Comparison of ENCODE assay signal across 12 cellular contexts in the genomic region with DNA sequence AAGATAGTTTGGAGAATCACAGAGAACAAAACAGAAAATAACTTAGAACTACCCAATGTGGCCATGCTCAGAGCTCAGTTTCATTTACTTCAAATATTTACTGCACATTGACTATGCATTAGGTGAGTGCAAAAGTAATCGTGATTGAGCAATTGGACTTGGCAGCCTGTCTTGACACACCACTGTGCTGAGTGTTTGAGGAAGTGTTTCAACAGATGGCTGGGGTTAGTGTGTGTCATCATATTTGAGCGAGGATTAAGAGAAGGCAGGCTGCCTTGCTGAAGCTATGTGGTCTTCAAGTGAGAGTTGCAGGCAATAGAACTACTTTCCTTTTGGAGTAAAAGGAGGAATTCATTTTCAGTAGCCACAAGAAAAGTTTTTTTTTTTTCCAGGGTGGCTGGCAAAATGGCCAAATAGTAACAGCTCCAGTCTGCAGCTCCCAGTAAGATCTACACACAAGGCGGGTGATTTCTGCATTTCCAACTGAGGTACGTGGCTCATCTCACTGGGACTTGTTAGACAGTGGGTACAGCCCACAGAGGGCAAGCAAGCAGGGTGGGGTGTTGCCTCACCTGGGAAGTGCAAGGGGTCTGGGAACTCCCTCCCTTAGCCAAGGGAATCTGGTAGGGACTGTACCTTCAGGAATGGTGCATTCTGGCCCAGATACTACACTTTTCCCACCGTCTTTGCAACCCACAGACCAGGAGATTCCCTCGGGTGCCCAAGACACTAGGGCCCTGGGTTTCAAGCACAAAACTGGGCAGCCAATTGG. TPM values are rescaled to one million over a fixed set of nuclear protein-coding genes. Genes with fewer than 3 reads are reported as not detected.
A peak's percentile ranks its signal among the peaks of the same experiment; 100 is the strongest.
DNase-seq lines count a peak whose midpoint lies in the region; ATAC-seq and TF ChIP-seq lines count a peak whose summit lies in the region.
"Had no signal": no experiment of that assay in that cellular context is flagged by ENCODE, and none has a peak within 500 bp of the region (broad histone marks: within the 10 kb centered on the region; RNA-seq: fewer than 3 reads in every experiment).

No MANE protein-coding gene starts in this region.

- H3K36me3 ChIP-seq in HAP-1 (replicated peaks) (no peaks in the 10 kb centered on the region), endodermal cell (ENCODE audit: control insufficient read depth, insufficient read depth, low read length) (no peaks in the 10 kb centered on the region)
- H3K36me3 ChIP-seq: suprapubic skin had no signal

- no peak for TF ChIP-seq CTCF in endodermal cell (conservative IDR thresholded peaks at IDR 0.05)

- H3K27me3 ChIP-seq in HAP-1 (ENCODE audit: low read depth) (no peaks in the 10 kb centered on the region), endodermal cell (ENCODE audit: control insufficient read depth, insufficient read depth, low read length, poor library complexity, severe bottlenecking) (no peaks in the 10 kb centered on the region)
- H3K27me3 ChIP-seq: suprapubic skin had no signal

- WGBS in endodermal cell (ENCODE audit: insufficient coverage in 1 of 2, insufficient read length in 1 of 2), 2 experiments = 81 to 88% methylated on average over 2 to 6 of the region's 6 CpGs

- H3K27me3 Mint-ChIP-seq in endodermal cell (ENCODE audit: insufficient read depth) = peaks cover 4% of the 10 kb centered on the region

- DNase-seq in AG08396 (ENCODE audit: low spot score) (peak; percentile 20), SKM-1 treated with dmso at 0.1 percent for 144 hours (lab: John Stamatoyannopoulos, UW; ENCODE audit: unreplicated experiment) (peak; percentile 91), left colon (peak; percentile 23 to 42), HAP-1 (ENCODE audit: low spot score in 2 of 2) (no peak), endodermal cell (no peak)
- peak; percentile 4 for DNase-seq in Jurkat, Clone E6-1 (ENCODE audit: low read depth, low spot score)
- DNase-seq in effector CD8-positive, alpha-beta T cell (lab: John Stamatoyannopoulos, UW) = no peak
- DNase-seq: CD8-positive, alpha-beta T cell had no signal

- intact Hi-C loops in left colon (cut with DNase I, micrococcal nuclease) = no loop called here

- H3K4me3 Mint-ChIP-seq in endodermal cell = no peak overlapping the region
- H3K4me3 Mint-ChIP-seq: CD8-positive, alpha-beta T cell had no signal

- H3K4me1 ChIP-seq in HAP-1 (no peaks in the 10 kb centered on the region), endodermal cell (ENCODE audit: control insufficient read depth, insufficient read depth, low read length) (no peaks in the 10 kb centered on the region)
- H3K4me1 ChIP-seq: suprapubic skin had no signal

- no peak overlapping the region for H3K27ac Mint-ChIP-seq in endodermal cell
- H3K27ac Mint-ChIP-seq: CD8-positive, alpha-beta T cell had no signal

- in situ Hi-C loops in HAP-1 (cut with MboI; ENCODE audit: low sequenced_read_pairs) = no loop called here

- ATAC-seq in left colon = peak; percentile 94
- ATAC-seq in HG03175 (IDR thresholded peaks at IDR 0.05; ENCODE audit: unreplicated experiment) = no peak
- ATAC-seq: CD8-positive, alpha-beta T cell had no signal

- no peaks in the 10 kb centered on the region for H3K36me3 Mint-ChIP-seq in endodermal cell (ENCODE audit: low read depth)

- no peak overlapping the region for H3K4me3 ChIP-seq in Jurkat, Clone E6-1 (ENCODE audit: low read length)
- H3K4me3 ChIP-seq in HAP-1 = no peak overlapping the region
- H3K4me3 ChIP-seq in endodermal cell (ENCODE audit: low read length) = no peak overlapping the region
- H3K4me3 ChIP-seq: suprapubic skin had no signal

- H3K9ac ChIP-seq in endodermal cell (ENCODE audit: extremely low read depth, low read length, poor library complexity, severe bottlenecking) = no peak overlapping the region

- no peak overlapping the region for H3K27ac ChIP-seq in endodermal cell (ENCODE audit: low read depth, low read length)
- H3K27ac ChIP-seq: suprapubic skin had no signal

- no peaks in the 10 kb centered on the region for H3K4me1 Mint-ChIP-seq in endodermal cell

- H3K9me3 ChIP-seq in HAP-1 (no peaks in the 10 kb centered on the region), endodermal cell (ENCODE audit: control insufficient read depth, low read length) (no peaks in the 10 kb centered on the region)
- H3K9me3 ChIP-seq: suprapubic skin had no signal

- peaks cover 19% of the 10 kb centered on the region for H3K9me3 Mint-ChIP-seq in endodermal cell

RNA-seq across cellular contexts. Expression of a gene that starts 37.7 kb away (rescaled TPM):
- not detected for polyA plus RNA-seq in Jurkat, Clone E6-1 (2012; ENCODE audit: insufficient read depth, insufficient read length)
- not detected for total RNA-seq in left colon
- total RNA-seq in endodermal cell = not detected
- polyA plus RNA-seq in endodermal cell (2013, experiment 1 of 2) = not detected
- polyA plus RNA-seq in endodermal cell (2013, experiment 2 of 2) = not detected
- total RNA-seq: CD8-positive, alpha-beta T cell; glomerular endothelial cell; SK-MEL-5 had no signal

RNA-seq across cellular contexts. Expression of a gene that starts 49.3 kb away (rescaled TPM):
- polyA plus RNA-seq in Jurkat, Clone E6-1 (2012; ENCODE audit: insufficient read depth, insufficient read length) = not detected
- total RNA-seq in left colon (not detected), endodermal cell (not detected)
- not detected for polyA plus RNA-seq in endodermal cell (2013, experiment 1 of 2)
- polyA plus RNA-seq in endodermal cell (2013, experiment 2 of 2) = not detected
- total RNA-seq: CD8-positive, alpha-beta T cell; glomerular endothelial cell; SK-MEL-5; suprapubic skin had no signal

Comparison
In these comparisons a context has a peak if more than half of its experiments do, and no peak if none do; other contexts are left out.
1. DNase-seq: peak in AG08396 (single experiment), Jurkat, Clone E6-1 (single experiment), SKM-1 treated with dmso at 0.1 percent for 144 hours (single experiment) and left colon (2 of 2); none in HAP-1 (0 of 2), effector CD8-positive, alpha-beta T cell (single experiment) and endodermal cell (single experiment).